8 cellular contexts compared by ENCODE assay signal in the genomic region with DNA sequence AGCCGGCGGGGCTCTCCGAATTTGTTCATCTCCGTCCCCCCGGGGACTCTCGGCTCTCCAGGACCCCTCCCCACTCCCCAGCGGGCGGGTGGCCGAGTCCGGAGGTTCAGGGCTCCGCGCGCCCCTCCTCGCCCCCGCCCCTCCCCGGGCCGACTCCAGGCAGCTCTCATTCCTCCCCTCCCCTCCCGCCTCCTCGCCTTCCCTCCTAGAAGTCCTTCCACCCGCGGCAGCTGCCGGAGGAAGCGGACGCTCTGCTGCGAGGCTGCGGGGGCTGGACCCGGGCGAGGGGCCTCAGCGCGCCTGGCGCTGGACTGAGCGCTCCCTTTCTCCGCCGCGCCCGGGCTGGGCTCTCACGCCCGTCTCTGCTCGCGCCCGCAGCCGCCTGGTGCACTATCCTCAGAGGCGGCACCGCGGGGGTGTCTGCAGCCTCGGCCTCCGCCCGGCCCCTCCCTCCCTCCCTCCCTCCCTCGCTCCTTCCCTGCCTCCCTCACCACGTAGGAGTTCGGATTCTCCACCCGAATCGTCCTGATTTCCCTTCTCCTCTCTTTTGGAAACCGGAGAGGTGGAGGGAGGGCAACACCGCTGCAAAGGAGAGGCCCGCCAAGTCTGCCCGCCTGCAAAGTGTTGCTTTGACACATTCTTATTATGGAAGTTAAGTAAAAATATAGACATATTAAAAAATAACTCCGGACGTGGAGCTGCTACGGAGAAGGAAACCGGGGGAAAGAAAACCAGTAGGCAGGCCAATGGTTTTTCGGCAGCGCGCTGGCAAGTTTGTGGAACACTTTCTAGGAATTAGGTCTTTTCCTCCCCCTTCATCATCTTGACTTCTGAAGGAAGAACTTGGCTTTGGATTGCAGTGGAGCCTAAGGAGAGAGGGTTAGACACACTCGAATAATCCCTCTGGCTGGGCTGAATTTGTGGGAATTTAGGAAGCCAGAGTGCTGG. TPM values are rescaled to one million over a fixed set of nuclear protein-coding genes. Genes with fewer than 3 reads are reported as not detected.
DNase-seq lines count a peak whose midpoint lies in the region; ATAC-seq, FAIRE-seq and TF ChIP-seq lines count a peak whose summit lies in the region.

ROBO2 (plus strand) TSS at position 494 of the 948 bp plus-strand sequence. CDS start 687 bp downstream, outside the sequence.

- TF ChIP-seq POLR2A in K562 (conservative IDR thresholded peaks at IDR 0.05), result no peak

- no peak within 1 kb of the TSS for H3K9ac ChIP-seq in MM.1S (ENCODE audit: low read length)
- H3K9ac ChIP-seq in K562 (ENCODE audit: insufficient read depth in 1 of 2, low read depth in 2 of 2, low read length in 2 of 2), result peak within 1 kb of the TSS; percentile 34 to 82; a peak in 3 of 4 replicates
- H3K9ac ChIP-seq in stomach smooth muscle (ENCODE audit: low read length in 2 of 2), result no peak within 1 kb of the TSS

- H3K9me3 ChIP-seq in MM.1S (replicated peaks; ENCODE audit: insufficient read depth, low read length) (no peaks in the 10 kb centered on the region), K562 (replicated peaks; ENCODE audit: control insufficient read depth, insufficient read depth, low read depth, low read length) (no peaks in the 10 kb centered on the region), stomach smooth muscle (ENCODE audit: control insufficient read depth in 2 of 2, low read length in 2 of 2) (no peaks in the 10 kb centered on the region)

- no peaks in the 10 kb centered on the region for H3K27me3 ChIP-seq in MM.1S (replicated peaks; ENCODE audit: insufficient read depth, low read length)
- H3K27me3 ChIP-seq in K562 (ENCODE audit: control insufficient read depth in 2 of 2, insufficient read depth in 2 of 2, low read length in 2 of 2), result no peaks in the 10 kb centered on the region; a peak in 1 of 5 replicates
- H3K27me3 ChIP-seq in stomach smooth muscle (ENCODE audit: control insufficient read depth in 1 of 2, insufficient read depth in 2 of 2, low read length in 2 of 2), result peaks cover 4 to 22% of the 10 kb centered on the region in 2 donors

- in situ Hi-C loops in K562 (cut with MboI) (loop anchor here (5.0 kb wide), 1 partner anchor 212 kb away; no protein-coding TSS in a partner anchor), KBM-7 (cut with MboI; ENCODE audit: low pct_unique_long_range_greater_than_20kb, low sequenced_read_pairs) (no loop called here)

- H2AFZ ChIP-seq in MM.1S (ENCODE audit: low read length), result peak within 1 kb of the TSS; percentile 70; the same call in 1 of the 2 replicates
- H2AFZ ChIP-seq in K562 (ENCODE audit: low read depth, low read length), result peak within 1 kb of the TSS; percentile 86

- WGBS in K562 (ENCODE audit: insufficient coverage, low coverage, missing lambda C conversion rate), result 2% methylated on average over 11 of the region's 65 CpGs

- no peaks in the 10 kb centered on the region for H4K20me1 ChIP-seq in MM.1S (ENCODE audit: insufficient read depth, low read length)
- no peaks in the 10 kb centered on the region; the same call in 1 of the 2 replicates for H4K20me1 ChIP-seq in K562 (replicated peaks; ENCODE audit: control insufficient read depth, insufficient read depth, low read length)

- H3K79me2 ChIP-seq in MM.1S (ENCODE audit: low read length), result no peaks in the 10 kb centered on the region
- peaks cover 11% of the 10 kb centered on the region; the same call in 2 of the 3 replicates for H3K79me2 ChIP-seq in K562 (ENCODE audit: control insufficient read depth, insufficient read depth, low read length)

- peak; percentile 80 for ATAC-seq in K562
- ATAC-seq in GM19023 (IDR thresholded peaks at IDR 0.05; ENCODE audit: unreplicated experiment), result no peak

- H3K4me2 ChIP-seq in MM.1S (ENCODE audit: low read depth, low read length), result peak within 1 kb of the TSS; percentile 72; the same call in 1 of the 2 replicates
- peak within 1 kb of the TSS; percentile 69 for H3K4me2 ChIP-seq in K562 (ENCODE audit: insufficient read depth, low read length)

- H3K4me1 ChIP-seq in MM.1S (ENCODE audit: low read length) (no peaks in the 10 kb centered on the region), K562 (replicated peaks in 1 of 2; ENCODE audit: control insufficient read depth in 2 of 2, insufficient read depth in 2 of 2, low read length in 2 of 2) (peaks cover 0 to 5% of the 10 kb centered on the region in 2 experiments; a peak in 2 of 5 replicates), stomach smooth muscle (ENCODE audit: control insufficient read depth, insufficient read depth, low read length) (peaks cover 10% of the 10 kb centered on the region)

- H3K27ac ChIP-seq in MM.1S (ENCODE audit: low read length), result no peak within 1 kb of the TSS
- H3K27ac ChIP-seq in K562 (ENCODE audit: extremely low read depth, low read depth, low read length), result no peak within 1 kb of the TSS; the same call in 2 of the 3 replicates
- no peak within 1 kb of the TSS for H3K27ac ChIP-seq in stomach smooth muscle (ENCODE audit: low read length)

- BruUV-seq in K562 (replicated peaks; lab: Mats Ljungman, UMichigan), result TSS peak; percentile 46

- TF ChIP-seq RAD21 in K562 (CRISPR knock-in tag; conservative IDR thresholded peaks at IDR 0.05 in 1 of 2, IDR thresholded peaks at IDR 0.05 in 1 of 2), result no peak

- H3K9me2 ChIP-seq in MM.1S (replicated peaks; ENCODE audit: insufficient read depth, low read length), result no peaks in the 10 kb centered on the region

- CTCF ChIA-PET in K562 (lab: Yijun Ruan, JAX; ENCODE audit: low intra/inter-chr PET ratio), result interaction anchor here (1.5 kb wide), 1 partner anchor 215 kb away, joined by 5 read pairs; no protein-coding TSS in a partner anchor

- no peak for TF ChIP-seq EP300 in K562 (IDR thresholded peaks at IDR 0.05; ENCODE audit: low read length)

- peak within 1 kb of the TSS; percentile 35 for H3K4me3 ChIP-seq in AG10803 (ENCODE audit: low read length)
- no peak within 1 kb of the TSS for H3K4me3 ChIP-seq in MM.1S (ENCODE audit: low read length)
- H3K4me3 ChIP-seq in K562, result peak within 1 kb of the TSS; percentile 48
- H3K4me3 ChIP-seq in stomach smooth muscle (ENCODE audit: low read length in 2 of 2), result peak within 1 kb of the TSS; percentile 61 to 71

- POLR2A ChIA-PET in K562 (lab: Yijun Ruan, JAX), result no interaction called here

- DNase-seq in AG10803 (ENCODE audit: low read depth) (peak; percentile 1), MM.1S (no peak), K562 (ENCODE audit: extremely low read depth in 1 of 4, low spot score in 3 of 4) (peak; percentile 10 to 63 (median 19)), iris pigment epithelial cell (ENCODE audit: low read depth) (peak; percentile 45), KBM-7 (no peak), D721Med (ENCODE audit: insufficient read length, low spot score) (no peak)

- H3K36me3 ChIP-seq in MM.1S (replicated peaks; ENCODE audit: insufficient read depth, low read length) (no peaks in the 10 kb centered on the region), K562 (ENCODE audit: control insufficient read depth, insufficient read depth, low read length) (no peaks in the 10 kb centered on the region), stomach smooth muscle (ENCODE audit: control insufficient read depth in 2 of 2, insufficient read depth in 2 of 2, low read length in 2 of 2) (no peaks in the 10 kb centered on the region)

- intact Hi-C loops in K562 (cut with micrococcal nuclease), result loop anchor here (5.0 to 10.0 kb wide), 2 partner anchors 115 to 1607 kb away; no protein-coding TSS in a partner anchor

- no peaks in the 10 kb centered on the region for H3K9me1 ChIP-seq in K562 (ENCODE audit: control insufficient read depth, insufficient read depth, low read length)

- H3F3A ChIP-seq in MM.1S (ENCODE audit: insufficient read depth, low read length), result no peaks in the 10 kb centered on the region

- TF ChIP-seq CTCF in AG10803 (conservative IDR thresholded peaks at IDR 0.05; ENCODE audit: low read length) (no peak), MM.1S (IDR thresholded peaks at IDR 0.05; ENCODE audit: low read length) (no peak), K562 (IDR thresholded peaks at IDR 0.05 in 2 of 3, conservative IDR thresholded peaks at IDR 0.05 in 1 of 3; ENCODE audit: insufficient read depth in 2 of 3, low read depth in 1 of 3, low read length in 3 of 3) (no peak), D721Med (IDR thresholded peaks at IDR 0.05; ENCODE audit: insufficient read depth, missing control alignments) (no peak)

- FAIRE-seq in K562 (lab: Jason Lieb, UNC), result no peak
- no peak for FAIRE-seq in D721Med (lab: Jason Lieb, UNC)

TF ChIP-seq in K562, 482 proteins besides CTCF, POLR2A, EP300 and RAD21 (continues in another document):
- TF ChIP-seq, protein P1, sequence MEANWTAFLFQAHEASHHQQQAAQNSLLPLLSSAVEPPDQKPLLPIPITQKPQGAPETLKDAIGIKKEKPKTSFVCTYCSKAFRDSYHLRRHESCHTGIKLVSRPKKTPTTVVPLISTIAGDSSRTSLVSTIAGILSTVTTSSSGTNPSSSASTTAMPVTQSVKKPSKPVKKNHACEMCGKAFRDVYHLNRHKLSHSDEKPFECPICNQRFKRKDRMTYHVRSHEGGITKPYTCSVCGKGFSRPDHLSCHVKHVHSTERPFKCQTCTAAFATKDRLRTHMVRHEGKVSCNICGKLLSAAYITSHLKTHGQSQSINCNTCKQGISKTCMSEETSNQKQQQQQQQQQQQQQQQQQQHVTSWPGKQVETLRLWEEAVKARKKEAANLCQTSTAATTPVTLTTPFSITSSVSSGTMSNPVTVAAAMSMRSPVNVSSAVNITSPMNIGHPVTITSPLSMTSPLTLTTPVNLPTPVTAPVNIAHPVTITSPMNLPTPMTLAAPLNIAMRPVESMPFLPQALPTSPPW (CRISPR knock-in tag; IDR thresholded peaks at IDR 0.05), result peak; percentile 42
- peak; percentile 27 for TF ChIP-seq PCBP1 (IDR thresholded peaks at IDR 0.05; ENCODE audit: low read depth, low read length, poor library complexity, severe bottlenecking)
- no peak for TF ChIP-seq ERF (CRISPR knock-in tag; IDR thresholded peaks at IDR 0.05)

RNA-seq across cellular contexts. Expression of gene ROBO2, which starts in this region (rescaled TPM):
- 4.3 and 4.7 TPM in 2 replicates for total RNA-seq in K562 (2011; cell fraction: chromatin; rRNA removed; ENCODE audit: low replicate concordance)
- total RNA-seq in K562 (2011; cell fraction: nucleolus; rRNA removed), result 2.9 and 4.5 TPM in 2 replicates
- total RNA-seq in K562 (2011; cell fraction: nucleoplasm; rRNA removed), result 3.0 and 3.7 TPM in 2 replicates
- total RNA-seq in K562 (2014; rRNA removed) (2.6 and 2.9 TPM in 2 replicates), K562 (2014; rRNA removed; fragmentation: Illumina TruSeq; extraction: Trizol) (1.6 and 2.1 TPM in 2 replicates), K562 (2015; rRNA removed; fragmentation: Illumina TruSeq; extraction: Trizol) (2.7 and 3.0 TPM in 2 replicates), K562 (2021) (1.7 and 1.9 TPM in 2 replicates)
- polyA plus RNA-seq in K562 (2011; rRNA removed) (2.4 and 3.2 TPM in 2 replicates), K562 (2014; fragmentation: Illumina TruSeq; extraction: Trizol) (2.4 and 2.6 TPM in 2 replicates), K562 (2014; fragmentation: Nextera tagmentation; extraction: Ambion mirVana) (under 1 TPM; 0.84 TPM), K562 (2014; rRNA removed) (0.97 and 1.1 TPM in 2 replicates)
- polyA plus RNA-seq in K562 (2011; cell fraction: cytosol; rRNA removed), result 1.3 and 1.7 TPM in 2 replicates
- 4.9 and 5.8 TPM in 2 replicates for polyA plus RNA-seq in K562 (2011; cell fraction: nucleus; rRNA removed)
- polyA plus RNA-seq in K562 (2012), result 2.5 and 2.8 TPM in 2 replicates
- 6.4 and 6.8 TPM in 2 replicates for polyA minus RNA-seq in K562 (2011; rRNA and poly(A)+ RNA removed)
- 3.1 and 6.4 TPM in 2 replicates for polyA minus RNA-seq in K562 (2011; cell fraction: cytosol; rRNA and poly(A)+ RNA removed)
- polyA minus RNA-seq in K562 (2011; cell fraction: nucleus; rRNA and poly(A)+ RNA removed), result 8.9 and 9.6 TPM in 2 replicates

Comparison
In these comparisons a context has a peak if more than half of its experiments do, and no peak if none do; other contexts are left out.
1. DNase-seq: peak in AG10803 (single experiment), K562 (4 of 4) and iris pigment epithelial cell (single experiment); none in MM.1S (single experiment), KBM-7 (single experiment) and D721Med (single experiment).
2. H3K9ac ChIP-seq: peak in K562 (2 of 2); none in MM.1S (single experiment) and stomach smooth muscle (0 of 2).